ENCODE assay signal across 25 cellular contexts in genomic region chr11:121513807-121514206, GRCh38.
DNase-seq lines count a peak whose midpoint lies in the region; ATAC-seq and TF ChIP-seq lines count a peak whose summit lies in the region.
"Had no signal": no experiment of that assay in that cellular context is flagged by ENCODE, and none has a peak within 500 bp of the region (broad histone marks: within the 10 kb centered on the region; RNA-seq: fewer than 3 reads in every experiment).

No MANE protein-coding gene starts in this region.

- H3K9me3 ChIP-seq in T-helper 17 cell (ENCODE audit: control insufficient read depth, low read length, poor library complexity, severe bottlenecking), result no peaks in the 10 kb centered on the region
- H3K9me3 ChIP-seq: Caco-2, SK-N-SH, spleen, upper lobe of right lung had no signal

- peak overlapping the region; percentile 94 for H3K27ac Mint-ChIP-seq in activated naive CD8-positive, alpha-beta T cell
- no peak overlapping the region for H3K27ac Mint-ChIP-seq in activated naive CD8-positive, alpha-beta T cell treated with anti-CD3 and anti-CD28 coated beads, Interleukin-2, amount 50 U/mL, for 24 hours
- H3K27ac Mint-ChIP-seq in T-helper 17 cell, result peak overlapping the region; percentile 8
- H3K27ac Mint-ChIP-seq: mesothelial cell of epicardium had no signal

- DNase-seq in activated naive CD8-positive, alpha-beta T cell treated with anti-CD3 and anti-CD28 coated beads, Interleukin-2, amount 50 U/mL, for 24 hours, result no peak
- DNase-seq in T-helper 17 cell (no peak), left lobe of liver (ENCODE audit: low spot score) (no peak), GM20000 (ENCODE audit: low spot score) (no peak), middle frontal gyrus (ENCODE audit: extremely low spot score, low spot score) (no peak)
- DNase-seq: activated CD8-positive, alpha-beta memory T cell treated with anti-CD3 and anti-CD28 coated beads, Interleukin-2, amount 50 U/mL, for 48 hours; Caco-2; DND-41; KG1; left ventricle myocardium superior; MM.1S; NCI-H2081 treated with DMSO at 0.1 percent for 48 hours; NCI-H345; right cardiac atrium; SK-N-SH; spleen; stimulated activated CD4-positive, alpha-beta T cell treated with anti-CD3 and anti-CD28 coated beads, Interleukin-2, amount 100 ng/mL, for 48 hours; upper lobe of right lung had no signal

- H3K9me3 Mint-ChIP-seq in activated naive CD8-positive, alpha-beta T cell (ENCODE audit: low read depth), result no peaks in the 10 kb centered on the region
- H3K9me3 Mint-ChIP-seq in activated naive CD8-positive, alpha-beta T cell treated with anti-CD3 and anti-CD28 coated beads, Interleukin-2, amount 50 U/mL, for 24 hours, result no peaks in the 10 kb centered on the region
- H3K9me3 Mint-ChIP-seq: mesothelial cell of epicardium had no signal

- H3K27me3 Mint-ChIP-seq in activated naive CD8-positive, alpha-beta T cell, result no peaks in the 10 kb centered on the region
- no peaks in the 10 kb centered on the region for H3K27me3 Mint-ChIP-seq in activated naive CD8-positive, alpha-beta T cell treated with anti-CD3 and anti-CD28 coated beads, Interleukin-2, amount 50 U/mL, for 24 hours
- H3K27me3 Mint-ChIP-seq in T-helper 17 cell, result no peaks in the 10 kb centered on the region

- no peak for ATAC-seq in activated naive CD8-positive, alpha-beta T cell treated with anti-CD3 and anti-CD28 coated beads, Interleukin-2, amount 50 U/mL, for 24 hours
- no peak for ATAC-seq in T-helper 17 cell
- ATAC-seq in left lobe of liver, result peak; percentile 51
- ATAC-seq in GM21360 (IDR thresholded peaks at IDR 0.05; ENCODE audit: unreplicated experiment), result no peak
- ATAC-seq: left ventricle myocardium superior, right cardiac atrium, upper lobe of right lung had no signal

- H3K36me3 Mint-ChIP-seq in activated naive CD8-positive, alpha-beta T cell, result peaks cover 27% of the 10 kb centered on the region
- peaks cover 50% of the 10 kb centered on the region for H3K36me3 Mint-ChIP-seq in activated naive CD8-positive, alpha-beta T cell treated with anti-CD3 and anti-CD28 coated beads, Interleukin-2, amount 50 U/mL, for 24 hours (ENCODE audit: low read depth)
- H3K36me3 Mint-ChIP-seq in T-helper 17 cell (ENCODE audit: low read depth), result peaks cover 18% of the 10 kb centered on the region

- H3K4me1 Mint-ChIP-seq in activated naive CD8-positive, alpha-beta T cell (ENCODE audit: low read depth), result peaks cover 75% of the 10 kb centered on the region
- peaks cover 72% of the 10 kb centered on the region for H3K4me1 Mint-ChIP-seq in activated naive CD8-positive, alpha-beta T cell treated with anti-CD3 and anti-CD28 coated beads, Interleukin-2, amount 50 U/mL, for 24 hours
- H3K4me1 Mint-ChIP-seq in T-helper 17 cell, result peaks cover 34% of the 10 kb centered on the region
- H3K4me1 Mint-ChIP-seq: mesothelial cell of epicardium had no signal

- no peak for TF ChIP-seq CTCF in GM20000 (IDR thresholded peaks at IDR 0.05; ENCODE audit: extremely low read depth, missing control alignments)

- H3K4me3 Mint-ChIP-seq in activated naive CD8-positive, alpha-beta T cell, result no peak overlapping the region
- H3K4me3 Mint-ChIP-seq in activated naive CD8-positive, alpha-beta T cell treated with anti-CD3 and anti-CD28 coated beads, Interleukin-2, amount 50 U/mL, for 24 hours, result no peak overlapping the region
- H3K4me3 Mint-ChIP-seq in T-helper 17 cell, result no peak overlapping the region
- H3K4me3 Mint-ChIP-seq: mesothelial cell of epicardium had no signal

- H3K27ac ChIP-seq in temporal lobe (ENCODE audit: low read depth, low read length), result peak overlapping the region; percentile 19
- H3K27ac ChIP-seq: parathyroid adenoma, RWPE1, spleen, upper lobe of right lung, VCaP had no signal
